8 cellular contexts compared by ENCODE assay signal in the genomic region with DNA sequence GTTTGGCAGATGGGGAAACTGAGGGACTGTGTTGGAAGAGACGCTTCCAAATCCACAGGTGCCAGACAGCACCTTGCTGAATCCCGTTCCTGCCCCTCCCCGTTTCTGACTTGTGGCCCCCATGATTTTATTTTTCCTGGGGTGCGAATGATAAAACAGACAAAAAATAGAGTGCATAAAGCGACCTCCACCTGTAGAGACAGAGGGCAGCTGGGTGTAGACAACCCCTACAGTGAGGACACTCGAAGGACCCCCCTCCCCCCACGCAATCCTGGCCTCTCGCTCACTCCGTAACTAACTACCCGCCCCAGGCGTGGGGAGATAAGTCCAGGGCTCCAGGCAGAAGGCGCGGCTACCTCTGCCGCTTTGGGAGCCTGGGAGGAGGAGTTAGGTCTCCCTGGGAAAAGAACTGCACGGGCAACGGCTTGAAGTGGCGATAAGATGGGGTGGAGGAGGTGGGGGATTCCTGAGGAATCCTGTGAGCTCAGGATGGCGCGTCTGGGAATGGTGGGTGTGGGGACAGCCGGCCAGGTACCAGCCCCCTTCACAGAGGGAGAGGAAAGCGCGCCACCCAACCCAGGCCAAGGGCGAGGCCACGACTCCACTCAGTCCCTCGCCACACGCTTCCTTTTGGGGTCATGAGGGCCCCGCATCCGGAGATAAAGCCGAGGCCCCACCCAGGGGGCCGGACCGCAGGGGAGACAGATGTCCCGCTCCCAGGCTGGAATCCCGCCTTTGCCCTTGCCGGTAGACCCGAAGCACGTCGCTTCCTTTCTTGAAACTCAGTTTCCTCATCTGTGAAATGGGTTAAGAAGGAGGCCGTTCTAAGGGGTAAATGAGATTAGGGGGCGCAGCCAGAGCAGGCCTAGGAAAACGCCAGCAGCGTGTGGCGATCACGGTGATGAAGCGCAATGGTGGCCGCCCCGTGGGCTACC. TPM values are rescaled to one million over a fixed set of nuclear protein-coding genes. Genes with fewer than 3 reads are reported as not detected.
A peak's percentile ranks its signal among the peaks of the same experiment; 100 is the strongest.
DNase-seq lines count a peak whose midpoint lies in the region; ATAC-seq and TF ChIP-seq lines count a peak whose summit lies in the region.

No MANE protein-coding gene starts in this region.

- ATAC-seq in GM21515 (IDR thresholded peaks at IDR 0.05; ENCODE audit: unreplicated experiment): peak; percentile 16
- no peak for ATAC-seq in effector memory CD8-positive, alpha-beta T cell (replicated peaks)
- no peak for ATAC-seq in HG02798 (IDR thresholded peaks at IDR 0.05; ENCODE audit: poor library complexity, unreplicated experiment)

- peak overlapping the region; percentile 93 for H3K4me3 ChIP-seq in WERI-Rb-1 (ENCODE audit: low read depth, low read length)

- H3K27ac Mint-ChIP-seq in effector memory CD8-positive, alpha-beta T cell: peak overlapping the region; percentile 95 to 98

- peaks cover 55% of the 10 kb centered on the region for H3K36me3 Mint-ChIP-seq in effector memory CD8-positive, alpha-beta T cell (ENCODE audit: insufficient read depth)

- no peaks in the 10 kb centered on the region for H3K9me3 Mint-ChIP-seq in effector memory CD8-positive, alpha-beta T cell

- no peaks in the 10 kb centered on the region for H3K27me3 Mint-ChIP-seq in effector memory CD8-positive, alpha-beta T cell

- TF ChIP-seq CTCF in WERI-Rb-1 (IDR thresholded peaks at IDR 0.05; ENCODE audit: low read depth, low read length): no peak

- H3K36me3 ChIP-seq in WERI-Rb-1: peaks cover 14% of the 10 kb centered on the region

- DNase-seq in DMS53 treated with DMSO at 0.1 percent for 48 hours (lab: John Stamatoyannopoulos, UW; ENCODE audit: unreplicated experiment) (peak; percentile 51), NCI-H2029 (lab: John Stamatoyannopoulos, UW) (peak; percentile 77), WERI-Rb-1 (peak; percentile 83), medulla oblongata (ENCODE audit: extremely low spot score) (peak; percentile 49)
- peak; percentile 37 to 51 (median 40) for DNase-seq in effector memory CD8-positive, alpha-beta T cell

- H3K4me1 Mint-ChIP-seq in effector memory CD8-positive, alpha-beta T cell (ENCODE audit: low read depth in 2 of 2): peaks cover 50 to 56% of the 10 kb centered on the region in 2 donors

- no peaks in the 10 kb centered on the region for H3K9me3 ChIP-seq in WERI-Rb-1 (ENCODE audit: severe bottlenecking)

- H3K27ac ChIP-seq in WERI-Rb-1 (peak overlapping the region; percentile 64), temporal lobe (ENCODE audit: low read depth, low read length) (peak overlapping the region; percentile 98)

- H3K4me3 Mint-ChIP-seq in effector memory CD8-positive, alpha-beta T cell: peak overlapping the region; percentile 92 to 98

- H3K27me3 ChIP-seq in WERI-Rb-1 (ENCODE audit: insufficient read depth, low read depth, severe bottlenecking): no peaks in the 10 kb centered on the region

RNA-seq across cellular contexts. Expression of gene CTDSP1, which starts 1.9 kb away (rescaled TPM):
- 8.6 TPM for total RNA-seq in temporal lobe

RNA-seq across cellular contexts. Expression of gene SLC11A1, which starts 15.7 kb away (rescaled TPM):
- 2.0 TPM for total RNA-seq in temporal lobe

RNA-seq across cellular contexts. Expression of gene VIL1, which starts 21.2 kb away (rescaled TPM):
- not detected for total RNA-seq in temporal lobe

RNA-seq across cellular contexts. Expression of gene CATIP, which starts 41.1 kb away (rescaled TPM):
- under 0.01 TPM for total RNA-seq in temporal lobe
